In genomic region chr10:15719062-15719898, GRCh38 we compare ENCODE assay signal across 10 cellular contexts. TPM values are rescaled to one million over a fixed set of nuclear protein-coding genes. Genes with fewer than 3 reads are reported as not detected.
DNase-seq lines count a peak whose midpoint lies in the region; ATAC-seq and TF ChIP-seq lines count a peak whose summit lies in the region.
"Had no signal": no experiment of that assay in that cellular context is flagged by ENCODE, and none has a peak within 500 bp of the region (broad histone marks: within the 10 kb centered on the region; RNA-seq: fewer than 3 reads in every experiment).

No MANE protein-coding gene starts in this region.

- intact Hi-C loops in activated CD4-positive, alpha-beta T cell treated with anti-CD3 and anti-CD28 coated beads, Interleukin-2, amount 10 ng/mL, durations not matched to agents 24 days and 14 days (cut with micrococcal nuclease): no loop called here

- DNase-seq in chondrocyte (ENCODE audit: low spot score) (no peak), middle frontal gyrus (ENCODE audit: extremely low spot score, low spot score) (no peak), KG1 (lab: John Stamatoyannopoulos, UW) (no peak)
- DNase-seq in stimulated activated effector memory CD8-positive, alpha-beta T cell treated with anti-CD3 and anti-CD28 coated beads, Interleukin-12 subunit alpha, Interleukin-12 subunit beta, amount 100 ng/mL, for 72 hours (ENCODE audit: low spot score in 2 of 2): no peak
- DNase-seq in activated CD4-positive, alpha-beta T cell treated with anti-CD3 and anti-CD28 coated beads, Interleukin-2, amount 10 ng/mL, durations not matched to agents 24 days and 14 days: no peak

- TF ChIP-seq CTCF in chondrocyte (IDR thresholded peaks at IDR 0.05): no peak

- H3K27me3 Mint-ChIP-seq in chondrocyte (ENCODE audit: low read depth): peaks cover 9% of the 10 kb centered on the region
- H3K27me3 Mint-ChIP-seq in activated CD4-positive, alpha-beta T cell treated with anti-CD3 and anti-CD28 coated beads, Interleukin-2, amount 10 ng/mL, durations not matched to agents 24 days and 14 days: peaks cover 47% of the 10 kb centered on the region

- no peak overlapping the region for H3K27ac Mint-ChIP-seq in chondrocyte (ENCODE audit: unreplicated experiment)
- no peak overlapping the region for H3K27ac Mint-ChIP-seq in stimulated activated effector memory CD8-positive, alpha-beta T cell treated with anti-CD3 and anti-CD28 coated beads, Interleukin-12 subunit alpha, Interleukin-12 subunit beta, amount 100 ng/mL, for 72 hours
- no peak overlapping the region for H3K27ac Mint-ChIP-seq in activated CD4-positive, alpha-beta T cell treated with anti-CD3 and anti-CD28 coated beads, Interleukin-2, amount 10 ng/mL, durations not matched to agents 24 days and 14 days

- peak; percentile 33 for ATAC-seq in HG03280 (IDR thresholded peaks at IDR 0.05; ENCODE audit: unreplicated experiment)
- peak; percentile 34 for ATAC-seq in stimulated activated effector memory CD8-positive, alpha-beta T cell treated with anti-CD3 and anti-CD28 coated beads, Interleukin-12 subunit alpha, Interleukin-12 subunit beta, amount 100 ng/mL, for 72 hours
- no peak for ATAC-seq in HG02642 (IDR thresholded peaks at IDR 0.05; ENCODE audit: poor library complexity, unreplicated experiment)

- H3K27me3 ChIP-seq in layer of hippocampus (ENCODE audit: control insufficient read depth, insufficient read depth, low read length): peaks cover 10% of the 10 kb centered on the region

- H3K36me3 Mint-ChIP-seq in chondrocyte (ENCODE audit: low read depth): no peaks in the 10 kb centered on the region
- no peaks in the 10 kb centered on the region for H3K36me3 Mint-ChIP-seq in stimulated activated effector memory CD8-positive, alpha-beta T cell treated with anti-CD3 and anti-CD28 coated beads, Interleukin-12 subunit alpha, Interleukin-12 subunit beta, amount 100 ng/mL, for 72 hours
- H3K36me3 Mint-ChIP-seq in activated CD4-positive, alpha-beta T cell treated with anti-CD3 and anti-CD28 coated beads, Interleukin-2, amount 10 ng/mL, durations not matched to agents 24 days and 14 days (ENCODE audit: low read depth): no peaks in the 10 kb centered on the region

- H3K4me3 Mint-ChIP-seq in chondrocyte (ENCODE audit: unreplicated experiment): peak overlapping the region; percentile 84
- H3K4me3 Mint-ChIP-seq in stimulated activated effector memory CD8-positive, alpha-beta T cell treated with anti-CD3 and anti-CD28 coated beads, Interleukin-12 subunit alpha, Interleukin-12 subunit beta, amount 100 ng/mL, for 72 hours: no peak overlapping the region
- no peak overlapping the region for H3K4me3 Mint-ChIP-seq in activated CD4-positive, alpha-beta T cell treated with anti-CD3 and anti-CD28 coated beads, Interleukin-2, amount 10 ng/mL, durations not matched to agents 24 days and 14 days
- H3K4me3 Mint-ChIP-seq: central memory CD8-positive, alpha-beta T cell had no signal

- no peaks in the 10 kb centered on the region for H3K9me3 Mint-ChIP-seq in chondrocyte (ENCODE audit: low read depth)
- H3K9me3 Mint-ChIP-seq in stimulated activated effector memory CD8-positive, alpha-beta T cell treated with anti-CD3 and anti-CD28 coated beads, Interleukin-12 subunit alpha, Interleukin-12 subunit beta, amount 100 ng/mL, for 72 hours: no peaks in the 10 kb centered on the region
- no peaks in the 10 kb centered on the region for H3K9me3 Mint-ChIP-seq in activated CD4-positive, alpha-beta T cell treated with anti-CD3 and anti-CD28 coated beads, Interleukin-2, amount 10 ng/mL, durations not matched to agents 24 days and 14 days
- H3K9me3 Mint-ChIP-seq: central memory CD8-positive, alpha-beta T cell had no signal

- peak overlapping the region; percentile 28 for H3K27ac ChIP-seq in layer of hippocampus (ENCODE audit: low read depth, low read length)

- peaks cover 35% of the 10 kb centered on the region for H3K4me1 Mint-ChIP-seq in chondrocyte (ENCODE audit: low read depth)
- H3K4me1 Mint-ChIP-seq in stimulated activated effector memory CD8-positive, alpha-beta T cell treated with anti-CD3 and anti-CD28 coated beads, Interleukin-12 subunit alpha, Interleukin-12 subunit beta, amount 100 ng/mL, for 72 hours: peaks cover 5% of the 10 kb centered on the region
- H3K4me1 Mint-ChIP-seq in activated CD4-positive, alpha-beta T cell treated with anti-CD3 and anti-CD28 coated beads, Interleukin-2, amount 10 ng/mL, durations not matched to agents 24 days and 14 days: no peaks in the 10 kb centered on the region

RNA-seq across cellular contexts. Expression of gene ITGA8, which starts 0.4 kb away (rescaled TPM):
- total RNA-seq in chondrocyte: 2.2 to 5.9 TPM (median 5.6 TPM) in 3 replicates
- not detected in 2 replicates for total RNA-seq in activated CD4-positive, alpha-beta T cell treated with anti-CD3 and anti-CD28 coated beads, Interleukin-2, amount 10 ng/mL, durations not matched to agents 24 days and 14 days
- total RNA-seq: T-helper 2 cell treated with Interferon-gamma antibody and Interleukin-4, amounts not matched to agents 100 ng/mL and 5 ng/mL, for 36 hours had no signal
